In the genomic region with DNA sequence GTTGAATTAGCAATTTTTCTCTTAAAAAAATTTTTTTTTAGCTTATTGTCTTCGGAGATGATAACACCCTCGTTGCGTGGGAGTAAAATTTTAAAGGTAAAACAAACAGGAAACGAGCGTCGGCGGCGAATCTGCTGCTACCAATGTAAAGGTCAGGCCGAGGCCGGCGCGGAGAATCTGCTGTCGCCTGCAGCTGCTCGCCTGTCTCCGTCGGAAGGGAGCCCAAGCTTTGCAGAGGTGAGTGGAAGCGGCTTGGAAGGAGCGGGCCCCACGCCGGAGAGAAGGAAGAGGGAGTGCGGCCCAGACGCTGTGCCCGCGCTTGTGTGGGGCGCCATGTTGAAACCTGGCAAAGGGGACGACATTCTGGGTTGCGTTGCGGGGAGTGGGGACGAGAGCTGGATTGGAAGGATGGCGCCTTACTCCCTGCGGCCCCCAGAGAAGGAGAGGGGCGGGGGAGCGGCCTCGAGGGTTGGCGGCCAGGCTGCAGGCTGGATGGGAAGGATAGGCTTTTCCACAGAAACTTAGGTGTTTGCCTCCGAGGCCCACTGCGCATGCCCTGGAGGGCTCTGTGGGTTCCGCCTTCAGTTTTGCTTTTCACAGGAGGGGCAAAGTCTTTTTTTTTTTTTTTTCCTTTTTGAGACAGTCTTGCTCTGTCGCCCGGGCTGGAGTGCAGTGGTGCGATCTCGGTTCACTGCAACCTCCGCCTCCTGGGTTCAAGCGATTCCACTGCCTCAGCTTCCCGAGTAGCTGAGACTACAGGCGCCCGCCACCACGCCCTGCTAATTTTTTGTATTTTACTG, we compare ENCODE assay signal across 1 cellular context.
A peak's percentile ranks its signal among the peaks of the same experiment; 100 is the strongest.
TF ChIP-seq lines count a peak whose summit lies in the region.

A gene with protein sequence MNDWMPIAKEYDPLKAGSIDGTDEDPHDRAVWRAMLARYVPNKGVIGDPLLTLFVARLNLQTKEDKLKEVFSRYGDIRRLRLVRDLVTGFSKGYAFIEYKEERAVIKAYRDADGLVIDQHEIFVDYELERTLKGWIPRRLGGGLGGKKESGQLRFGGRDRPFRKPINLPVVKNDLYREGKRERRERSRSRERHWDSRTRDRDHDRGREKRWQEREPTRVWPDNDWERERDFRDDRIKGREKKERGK (plus strand): TSS at position 160 of the 800 bp plus-strand sequence. CDS start 7,402 bp downstream, outside the sequence.

TF ChIP-seq in liver, 16 proteins besides CTCF, POLR2A, EP300 and RAD21 (continued from another document):
- TF ChIP-seq, protein P1, sequence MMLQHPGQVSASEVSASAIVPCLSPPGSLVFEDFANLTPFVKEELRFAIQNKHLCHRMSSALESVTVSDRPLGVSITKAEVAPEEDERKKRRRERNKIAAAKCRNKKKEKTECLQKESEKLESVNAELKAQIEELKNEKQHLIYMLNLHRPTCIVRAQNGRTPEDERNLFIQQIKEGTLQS (IDR thresholded peaks at IDR 0.05), result no peak
- TF ChIP-seq RXRA (IDR thresholded peaks at IDR 0.05), result peak; percentile 16 to 33
- TF ChIP-seq JUND (IDR thresholded peaks at IDR 0.05), result no peak
- peak; percentile 27 for TF ChIP-seq HNF4G (IDR thresholded peaks at IDR 0.05)
- peak; percentile 15 for TF ChIP-seq SP1 (IDR thresholded peaks at IDR 0.05)
